30 cellular contexts compared by ENCODE assay signal in genomic region chr7:102944241-102944640, GRCh38. TPM values are rescaled to one million over a fixed set of nuclear protein-coding genes. Genes with fewer than 3 reads are reported as not detected.
"Had no signal": no experiment of that assay in that cellular context is flagged by ENCODE, and none has a peak within 500 bp of the region (broad histone marks: within the 10 kb centered on the region; RNA-seq: fewer than 3 reads in every experiment).

No MANE protein-coding gene starts in this region.

- DNase-seq: activated CD4-positive, alpha-beta T cell treated with anti-CD3 and anti-CD28 coated beads for 48 hours; activated CD4-positive, alpha-beta T cell treated with anti-CD3 and anti-CD28 coated beads, Interleukin-2, amount 50 U/mL, for 48 hours; activated CD8-positive, alpha-beta memory T cell treated with anti-CD3 and anti-CD28 coated beads for 24 hours; activated effector memory CD4-positive, alpha-beta T cell treated with Interleukin-2 at 50 U/mL for 16 hours; activated naive CD4-positive, alpha-beta T cell treated with anti-CD3 and anti-CD28 coated beads, Interleukin-2, amount 10 ng/mL, durations not matched to agents 7 days and 5 days; activated naive CD8-positive, alpha-beta T cell treated with anti-CD3 and anti-CD28 coated beads, Interleukin-2, amount 10 ng/mL, durations not matched to agents 7 days and 5 days; amniotic stem cell; caudate nucleus; cortex of kidney; effector memory CD8-positive, alpha-beta T cell; gastrocnemius medialis; immature natural killer cell; naive thymus-derived CD8-positive, alpha-beta T cell; occipital lobe; psoas muscle; spleen; stimulated activated CD4-positive, alpha-beta T cell treated with anti-CD3 and anti-CD28 coated beads, Interleukin-2, amount 100 ng/mL, for 48 hours; stimulated activated naive CD8-positive, alpha-beta T cell treated with anti-CD3 and anti-CD28 coated beads, Interleukin-15, Interleukin-2, amounts not matched to agents 100 U/mL and 50 U/mL, for 24 hours; T-helper 17 cell; T1000; WERI-Rb-1 had no signal

- H3K36me3 ChIP-seq: gastrocnemius medialis, spleen, vagina, WERI-Rb-1 had no signal

- H2AFZ ChIP-seq: hepatocyte, parathyroid adenoma had no signal

- H3K4me3 ChIP-seq: gastrocnemius medialis, hepatocyte, psoas muscle, spleen, thoracic aorta, vagina had no signal

- H3K27me3 Mint-ChIP-seq: activated naive CD8-positive, alpha-beta T cell treated with anti-CD3 and anti-CD28 coated beads, Interleukin-2, amount 10 ng/mL, durations not matched to agents 7 days and 5 days; effector memory CD8-positive, alpha-beta T cell; memory B cell; naive thymus-derived CD8-positive, alpha-beta T cell; T-helper 17 cell; type B pancreatic cell had no signal

- H3K27ac ChIP-seq: epithelial cell of prostate, gastrocnemius medialis, hepatocyte, parathyroid adenoma, psoas muscle, spleen, thoracic aorta, vagina, WERI-Rb-1 had no signal

- H3K4me1 ChIP-seq: parathyroid adenoma, psoas muscle, spleen had no signal

- H3K9ac ChIP-seq: parathyroid adenoma had no signal

- ATAC-seq: activated CD4-positive, CD25-positive, alpha-beta regulatory T cell treated with anti-CD3 and anti-CD28 coated beads, Interleukin-2, amount 50 U/mL, for 24 hours; effector memory CD8-positive, alpha-beta T cell; gastrocnemius medialis; naive thymus-derived CD8-positive, alpha-beta T cell; psoas muscle; stimulated activated naive CD8-positive, alpha-beta T cell treated with anti-CD3 and anti-CD28 coated beads, Interleukin-15, Interleukin-2, amounts not matched to agents 100 U/mL and 50 U/mL, for 24 hours; T-helper 17 cell had no signal

- H3K27ac Mint-ChIP-seq: activated naive CD4-positive, alpha-beta T cell treated with anti-CD3 and anti-CD28 coated beads, Interleukin-2, amount 10 ng/mL, durations not matched to agents 7 days and 5 days; activated naive CD8-positive, alpha-beta T cell treated with anti-CD3 and anti-CD28 coated beads, Interleukin-2, amount 10 ng/mL, durations not matched to agents 7 days and 5 days; effector memory CD8-positive, alpha-beta T cell; immature natural killer cell; memory B cell; naive thymus-derived CD8-positive, alpha-beta T cell; T-helper 17 cell; type B pancreatic cell had no signal

- H3K79me2 ChIP-seq: hepatocyte, parathyroid adenoma had no signal

- H3K4me1 Mint-ChIP-seq: activated naive CD4-positive, alpha-beta T cell treated with anti-CD3 and anti-CD28 coated beads, Interleukin-2, amount 10 ng/mL, durations not matched to agents 7 days and 5 days; activated naive CD8-positive, alpha-beta T cell treated with anti-CD3 and anti-CD28 coated beads, Interleukin-2, amount 10 ng/mL, durations not matched to agents 7 days and 5 days; immature natural killer cell; memory B cell; naive thymus-derived CD8-positive, alpha-beta T cell; T-helper 17 cell had no signal

- H3K9me3 Mint-ChIP-seq: activated naive CD4-positive, alpha-beta T cell treated with anti-CD3 and anti-CD28 coated beads, Interleukin-2, amount 10 ng/mL, durations not matched to agents 7 days and 5 days; activated naive CD8-positive, alpha-beta T cell treated with anti-CD3 and anti-CD28 coated beads, Interleukin-2, amount 10 ng/mL, durations not matched to agents 7 days and 5 days; effector memory CD8-positive, alpha-beta T cell; immature natural killer cell; memory B cell; naive thymus-derived CD8-positive, alpha-beta T cell; neural crest cell; type B pancreatic cell had no signal

- H3K4me2 ChIP-seq: hepatocyte had no signal

- H3K27me3 ChIP-seq: gastrocnemius medialis, hepatocyte, spleen, vagina had no signal

- H3K4me3 Mint-ChIP-seq: activated naive CD4-positive, alpha-beta T cell treated with anti-CD3 and anti-CD28 coated beads, Interleukin-2, amount 10 ng/mL, durations not matched to agents 7 days and 5 days; activated naive CD8-positive, alpha-beta T cell treated with anti-CD3 and anti-CD28 coated beads, Interleukin-2, amount 10 ng/mL, durations not matched to agents 7 days and 5 days; effector memory CD8-positive, alpha-beta T cell; immature natural killer cell; memory B cell; naive thymus-derived CD8-positive, alpha-beta T cell; neural crest cell; T-helper 17 cell; type B pancreatic cell had no signal

- H3K36me3 Mint-ChIP-seq: activated naive CD4-positive, alpha-beta T cell treated with anti-CD3 and anti-CD28 coated beads, Interleukin-2, amount 10 ng/mL, durations not matched to agents 7 days and 5 days; activated naive CD8-positive, alpha-beta T cell treated with anti-CD3 and anti-CD28 coated beads, Interleukin-2, amount 10 ng/mL, durations not matched to agents 7 days and 5 days; immature natural killer cell; memory B cell had no signal

- H3K9me3 ChIP-seq: gastrocnemius medialis, psoas muscle, spleen, thoracic aorta, vagina had no signal

RNA-seq across cellular contexts. Expression of gene LRRC17, which starts 31.4 kb away (rescaled TPM):
- total RNA-seq: activated naive CD8-positive, alpha-beta T cell treated with anti-CD3 and anti-CD28 coated beads, Interleukin-2, amount 10 ng/mL, durations not matched to agents 7 days and 5 days had no signal
- polyA plus RNA-seq: immature natural killer cell; naive thymus-derived CD8-positive, alpha-beta T cell had no signal
